ENCODE assay signal across 7 cellular contexts in the genomic region with DNA sequence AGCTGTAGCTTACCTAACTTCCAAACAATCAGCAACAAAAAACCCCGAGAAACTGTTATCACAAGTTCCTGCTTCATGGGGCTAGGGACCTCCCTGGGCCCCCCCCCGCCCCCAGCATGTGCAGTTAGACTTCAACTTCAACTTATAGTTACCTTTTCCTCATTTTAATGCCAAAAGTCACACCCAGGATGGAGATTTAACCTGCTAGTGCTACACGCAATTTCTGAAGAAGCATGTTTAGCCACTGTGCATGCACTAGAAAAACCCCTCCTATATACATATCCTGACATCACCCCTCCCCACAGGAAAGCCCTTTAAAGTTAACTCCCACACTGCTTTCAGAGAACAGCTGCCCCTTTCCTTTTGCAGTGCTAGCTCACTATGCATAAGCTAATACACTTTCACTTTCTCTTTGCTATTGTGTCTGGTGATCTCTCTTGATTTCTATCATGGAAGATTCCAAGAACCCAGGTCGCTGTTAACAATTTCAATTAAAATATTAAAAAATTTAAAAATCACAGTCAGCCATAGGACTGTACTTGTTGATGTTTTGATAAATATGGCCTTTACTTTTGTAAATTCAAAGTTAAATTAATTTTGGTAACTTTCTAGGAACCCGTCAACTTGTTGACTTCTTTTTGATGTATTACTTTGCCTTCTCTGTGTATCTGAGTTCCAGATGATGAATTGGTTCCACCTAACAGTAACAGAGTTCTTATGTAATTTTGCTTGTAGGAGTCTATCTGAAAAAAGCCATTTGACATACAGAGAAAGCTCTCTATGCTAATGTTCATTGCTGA.
DNase-seq lines count a peak whose midpoint lies in the region; ATAC-seq lines count a peak whose summit lies in the region.

No MANE protein-coding gene starts in this region.

- H3K36me3 ChIP-seq in adipocyte (ENCODE audit: control insufficient read depth, insufficient read depth, low read length, severe bottlenecking) = peaks cover 59% of the 10 kb centered on the region

- H3K9me3 ChIP-seq in adipocyte (ENCODE audit: control insufficient read depth, low read length) = no peaks in the 10 kb centered on the region

- no peaks in the 10 kb centered on the region for H3K27me3 ChIP-seq in adipocyte (replicated peaks; ENCODE audit: control insufficient read depth, insufficient read depth, low read length)

- peak overlapping the region; percentile 28 for H3K4me3 ChIP-seq in adipocyte (ENCODE audit: low read length)

- peak; percentile 95 for DNase-seq in OCI-M1 (lab: John Stamatoyannopoulos, UW)
- DNase-seq in adipocyte (ENCODE audit: low read depth) = peak; percentile 57
- no peak for DNase-seq in left lobe of liver (ENCODE audit: low spot score)
- DNase-seq in stimulated activated naive CD4-positive, alpha-beta T cell treated with Interleukin-2 at 50 U/mL for 16 hours (lab: John Stamatoyannopoulos, UW) = peak; percentile 59
- DNase-seq in SHP77 (lab: John Stamatoyannopoulos, UW) = no peak

- ATAC-seq in GM19025 (IDR thresholded peaks at IDR 0.05; ENCODE audit: low read depth, unreplicated experiment) = peak; percentile 83
- peak; percentile 94 for ATAC-seq in HG02885 (IDR thresholded peaks at IDR 0.05; ENCODE audit: poor library complexity, unreplicated experiment)
- peak; percentile 63 for ATAC-seq in left lobe of liver

- H3K4me1 ChIP-seq in adipocyte (ENCODE audit: control insufficient read depth, insufficient read depth, low read length) = peaks cover 25% of the 10 kb centered on the region

- H3K9ac ChIP-seq in adipocyte (ENCODE audit: low read length) = peak overlapping the region; percentile 17

Comparison
In these comparisons a context has a peak if more than half of its experiments do, and no peak if none do; other contexts are left out.
1. DNase-seq: peak in OCI-M1 (single experiment), adipocyte (single experiment) and stimulated activated naive CD4-positive, alpha-beta T cell treated with Interleukin-2 at 50 U/mL for 16 hours (single experiment); none in left lobe of liver (single experiment) and SHP77 (0 of 2).
2. Peak in every context shown above with its lines, with median percentiles within 50 percentile points of each other: ATAC-seq.